ENCODE assay signal across 2 cellular contexts in the genomic region with DNA sequence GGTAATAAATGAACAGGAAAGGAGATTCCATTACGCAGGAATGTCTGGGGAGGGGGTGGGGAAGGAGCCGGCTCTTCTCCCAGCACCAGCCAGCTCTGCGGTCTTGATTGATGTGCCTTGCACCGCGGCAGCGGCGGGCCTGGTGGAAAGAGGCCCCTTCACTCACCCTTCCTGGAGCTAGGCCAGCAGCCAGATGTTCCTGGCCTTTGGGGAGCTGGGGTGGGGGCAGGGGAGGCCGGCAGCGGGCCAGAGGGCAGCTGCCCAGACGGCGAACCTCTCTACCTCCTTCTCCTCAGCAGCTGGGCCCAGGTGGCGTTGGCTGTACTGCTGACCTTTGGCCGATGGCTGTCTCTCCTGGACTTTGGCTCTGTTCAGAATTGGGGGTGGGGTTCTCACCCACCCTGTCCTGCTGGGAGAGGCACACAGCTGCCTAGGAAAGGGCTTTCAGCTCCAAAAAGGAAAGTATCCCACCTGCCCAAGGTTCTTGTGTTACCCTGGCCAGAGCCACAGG.
TF ChIP-seq lines count a peak whose summit lies in the region.

No MANE protein-coding gene starts in this region.

TF ChIP-seq in IMR-90, 13 proteins besides CTCF, POLR2A, EP300 and RAD21:
- TF ChIP-seq, protein P1, sequence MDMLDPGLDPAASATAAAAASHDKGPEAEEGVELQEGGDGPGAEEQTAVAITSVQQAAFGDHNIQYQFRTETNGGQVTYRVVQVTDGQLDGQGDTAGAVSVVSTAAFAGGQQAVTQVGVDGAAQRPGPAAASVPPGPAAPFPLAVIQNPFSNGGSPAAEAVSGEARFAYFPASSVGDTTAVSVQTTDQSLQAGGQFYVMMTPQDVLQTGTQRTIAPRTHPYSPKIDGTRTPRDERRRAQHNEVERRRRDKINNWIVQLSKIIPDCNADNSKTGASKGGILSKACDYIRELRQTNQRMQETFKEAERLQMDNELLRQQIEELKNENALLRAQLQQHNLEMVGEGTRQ (IDR thresholded peaks at IDR 0.05; ENCODE audit: low read depth, low read length): no peak
- TF ChIP-seq FOS (IDR thresholded peaks at IDR 0.05; ENCODE audit: low read depth, low read length) (no peak), MAZ (IDR thresholded peaks at IDR 0.05; ENCODE audit: borderline replicate concordance, low read depth, low read length) (no peak), CEBPB (IDR thresholded peaks at IDR 0.05; ENCODE audit: low read depth, low read length) (no peak), ELK1 (IDR thresholded peaks at IDR 0.05; ENCODE audit: borderline replicate concordance, low read depth, low read length) (no peak), NFE2L2 (IDR thresholded peaks at IDR 0.05; ENCODE audit: low read depth, low read length) (no peak), BHLHE40 (IDR thresholded peaks at IDR 0.05; ENCODE audit: low read depth, low read length) (no peak), SMC3 (IDR thresholded peaks at IDR 0.05; ENCODE audit: low read depth, low read length) (no peak), CHD1 (IDR thresholded peaks at IDR 0.05; ENCODE audit: low read depth, low read length) (no peak), RCOR1 (IDR thresholded peaks at IDR 0.05; ENCODE audit: insufficient replicate concordance, low read length) (no peak), MAFK (IDR thresholded peaks at IDR 0.05; ENCODE audit: low read depth, low read length) (no peak), MXI1 (IDR thresholded peaks at IDR 0.05; ENCODE audit: borderline replicate concordance, low read depth, low read length) (no peak), RFX5 (IDR thresholded peaks at IDR 0.05; ENCODE audit: low read depth, low read length) (no peak)
TF ChIP-seq in IMR-90: peak in this region for 0.

TF ChIP-seq in liver, 16 proteins besides CTCF, POLR2A, EP300 and RAD21 (continued from another document):
- TF ChIP-seq REST (IDR thresholded peaks at IDR 0.05): peak; percentile 57
- peak; percentile 71 to 80 for TF ChIP-seq RXRA (IDR thresholded peaks at IDR 0.05)
- TF ChIP-seq NR2F2 (IDR thresholded peaks at IDR 0.05): peak; percentile 37
- TF ChIP-seq EGR1 (IDR thresholded peaks at IDR 0.05; ENCODE audit: low read depth in 2 of 2): no peak
- TF ChIP-seq, protein P2, sequence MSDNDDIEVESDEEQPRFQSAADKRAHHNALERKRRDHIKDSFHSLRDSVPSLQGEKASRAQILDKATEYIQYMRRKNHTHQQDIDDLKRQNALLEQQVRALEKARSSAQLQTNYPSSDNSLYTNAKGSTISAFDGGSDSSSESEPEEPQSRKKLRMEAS (IDR thresholded peaks at IDR 0.05): no peak
- TF ChIP-seq HNF4A (conservative IDR thresholded peaks at IDR 0.05): peak; percentile 95
- TF ChIP-seq GABPA (IDR thresholded peaks at IDR 0.05 in 1 of 2, conservative IDR thresholded peaks at IDR 0.05 in 1 of 2): no peak
- peak; percentile 88 for TF ChIP-seq SP1 (IDR thresholded peaks at IDR 0.05)
- TF ChIP-seq YY1 (IDR thresholded peaks at IDR 0.05): peak; percentile 55
- peak in 1 of 2 donors; percentile 41 for TF ChIP-seq JUND (IDR thresholded peaks at IDR 0.05)
